1 cellular context compared by ENCODE assay signal in the genomic region with DNA sequence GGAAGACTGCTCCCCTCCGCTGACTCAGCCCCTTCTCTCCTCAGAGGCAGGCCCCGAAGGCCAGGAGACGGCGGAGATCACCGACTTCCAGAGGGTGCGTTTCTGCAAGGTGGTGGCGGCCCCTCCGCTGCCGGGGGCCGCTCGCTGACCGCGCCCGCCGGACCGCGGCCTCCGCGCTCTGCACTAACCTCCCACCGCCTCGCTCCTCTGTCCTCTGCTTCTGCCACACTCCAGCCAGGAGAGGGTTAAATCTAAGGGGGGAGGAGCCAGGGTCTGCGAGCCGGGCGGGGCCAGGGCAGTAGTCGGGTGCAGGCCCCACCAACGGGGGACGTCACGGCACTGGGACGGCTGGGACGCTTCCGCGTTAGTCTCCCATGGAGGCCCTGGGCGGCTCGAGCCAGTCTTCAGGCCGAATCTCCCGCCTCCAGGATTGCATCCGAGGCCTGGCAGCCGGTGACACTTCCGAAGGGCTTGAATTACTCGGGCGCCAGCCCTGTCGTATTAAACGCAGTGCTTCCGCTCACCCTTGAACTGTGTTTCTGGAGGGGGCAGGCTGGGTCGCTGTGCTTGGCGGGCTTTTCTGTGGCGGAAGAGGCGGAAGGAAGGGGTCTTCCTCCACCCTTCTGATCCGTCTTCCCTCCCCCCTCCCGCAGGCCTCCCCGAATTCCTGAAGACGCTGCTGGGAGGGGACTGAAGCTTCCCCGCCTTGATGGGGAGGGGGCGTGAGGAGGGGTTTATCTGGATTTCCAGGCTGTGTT.
TF ChIP-seq lines count a peak whose summit lies in the region.

No MANE protein-coding gene starts in this region.

TF ChIP-seq in K562, 482 proteins besides CTCF, POLR2A, EP300 and RAD21 (continued from another document and continues in another):
- TF ChIP-seq, protein P1, sequence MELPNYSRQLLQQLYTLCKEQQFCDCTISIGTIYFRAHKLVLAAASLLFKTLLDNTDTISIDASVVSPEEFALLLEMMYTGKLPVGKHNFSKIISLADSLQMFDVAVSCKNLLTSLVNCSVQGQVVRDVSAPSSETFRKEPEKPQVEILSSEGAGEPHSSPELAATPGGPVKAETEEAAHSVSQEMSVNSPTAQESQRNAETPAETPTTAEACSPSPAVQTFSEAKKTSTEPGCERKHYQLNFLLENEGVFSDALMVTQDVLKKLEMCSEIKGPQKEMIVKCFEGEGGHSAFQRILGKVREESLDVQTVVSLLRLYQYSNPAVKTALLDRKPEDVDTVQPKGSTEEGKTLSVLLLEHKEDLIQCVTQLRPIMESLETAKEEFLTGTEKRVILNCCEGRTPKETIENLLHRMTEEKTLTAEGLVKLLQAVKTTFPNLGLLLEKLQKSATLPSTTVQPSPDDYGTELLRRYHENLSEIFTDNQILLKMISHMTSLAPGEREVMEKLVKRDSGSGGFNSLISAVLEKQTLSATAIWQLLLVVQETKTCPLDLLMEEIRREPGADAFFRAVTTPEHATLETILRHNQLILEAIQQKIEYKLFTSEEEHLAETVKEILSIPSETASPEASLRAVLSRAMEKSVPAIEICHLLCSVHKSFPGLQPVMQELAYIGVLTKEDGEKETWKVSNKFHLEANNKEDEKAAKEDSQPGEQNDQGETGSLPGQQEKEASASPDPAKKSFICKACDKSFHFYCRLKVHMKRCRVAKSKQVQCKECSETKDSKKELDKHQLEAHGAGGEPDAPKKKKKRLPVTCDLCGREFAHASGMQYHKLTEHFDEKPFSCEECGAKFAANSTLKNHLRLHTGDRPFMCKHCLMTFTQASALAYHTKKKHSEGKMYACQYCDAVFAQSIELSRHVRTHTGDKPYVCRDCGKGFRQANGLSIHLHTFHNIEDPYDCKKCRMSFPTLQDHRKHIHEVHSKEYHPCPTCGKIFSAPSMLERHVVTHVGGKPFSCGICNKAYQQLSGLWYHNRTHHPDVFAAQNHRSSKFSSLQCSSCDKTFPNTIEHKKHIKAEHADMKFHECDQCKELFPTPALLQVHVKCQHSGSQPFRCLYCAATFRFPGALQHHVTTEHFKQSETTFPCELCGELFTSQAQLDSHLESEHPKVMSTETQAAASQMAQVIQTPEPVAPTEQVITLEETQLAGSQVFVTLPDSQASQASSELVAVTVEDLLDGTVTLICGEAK (IDR thresholded peaks at IDR 0.05) = no peak
- TF ChIP-seq, protein P1 (CRISPR knock-in tag; IDR thresholded peaks at IDR 0.05) = no peak
- TF ChIP-seq DACH1 (IDR thresholded peaks at IDR 0.05; ENCODE audit: partially characterized antibody) (no peak), SRSF1 (IDR thresholded peaks at IDR 0.05; ENCODE audit: low read depth, low read length) (no peak), E2F3 (CRISPR knock-in tag; IDR thresholded peaks at IDR 0.05) (peak; percentile 90), EZH2 (IDR thresholded peaks at IDR 0.05; ENCODE audit: borderline replicate concordance, low read depth, low read length) (no peak), ZFPM2 (CRISPR knock-in tag; IDR thresholded peaks at IDR 0.05) (no peak), KAT7 (CRISPR knock-in tag; IDR thresholded peaks at IDR 0.05; ENCODE audit: borderline replicate concordance) (peak; percentile 70; the same call in 1 of the 2 replicates), FOXA3 (CRISPR knock-in tag; conservative IDR thresholded peaks at IDR 0.05 in 1 of 2, IDR thresholded peaks at IDR 0.05 in 1 of 2) (0 out of 4 replicates have a peak, but pooled peaks of 1 of the 2 experiments have one; percentile 2), RFX5 (IDR thresholded peaks at IDR 0.05; ENCODE audit: low read depth, low read length) (no peak), ESRRA (IDR thresholded peaks at IDR 0.05; ENCODE audit: borderline replicate concordance, low read depth) (peak; percentile 23; the same call in 1 of the 2 replicates), CHD4 (IDR thresholded peaks at IDR 0.05; ENCODE audit: insufficient read depth, insufficient replicate concordance, low read depth, low read length, poor library complexity, severe bottlenecking) (no peak), SRF (CRISPR knock-in tag; IDR thresholded peaks at IDR 0.05) (peak in 1 of 2 experiments; percentile 7; a peak in 1 of 4 replicates), RBM15 (IDR thresholded peaks at IDR 0.05; ENCODE audit: insufficient read depth, low read length) (no peak), MTA1 (IDR thresholded peaks at IDR 0.05; ENCODE audit: borderline replicate concordance) (no peak), EWSR1 (IDR thresholded peaks at IDR 0.05; ENCODE audit: borderline replicate concordance, low read depth, partially characterized antibody) (no peak), PML (IDR thresholded peaks at IDR 0.05; ENCODE audit: low read length) (peak; percentile 52), POLR2AphosphoS5 (IDR thresholded peaks at IDR 0.05; ENCODE audit: control insufficient read depth, insufficient read depth, low read depth, low read length) (peak; percentile 66), HLTF (IDR thresholded peaks at IDR 0.05) (peak; percentile 45; the same call in 1 of the 2 replicates), C11orf30 (IDR thresholded peaks at IDR 0.05; ENCODE audit: low read depth) (peak; percentile 86), GTF2A2 (tag; IDR thresholded peaks at IDR 0.05) (no peak), DIDO1 (tag; IDR thresholded peaks at IDR 0.05; ENCODE audit: low read depth) (no peak), ZNF311 (CRISPR knock-in tag; IDR thresholded peaks at IDR 0.05) (no peak), SPI1 (IDR thresholded peaks at IDR 0.05; ENCODE audit: borderline replicate concordance, low read depth, low read length) (no peak), NR1H2 (CRISPR knock-in tag; IDR thresholded peaks at IDR 0.05) (0 out of 2 replicates have a peak, but pooled peaks have one; percentile 67), SRSF7 (optimal IDR thresholded peaks at IDR 0.05; ENCODE audit: low read depth, low read length) (no peak), MXI1 (IDR thresholded peaks at IDR 0.05; ENCODE audit: low read depth, low read length) (0 out of 2 replicates have a peak, but pooled peaks have one; percentile 27), PHTF2 (CRISPR knock-in tag; IDR thresholded peaks at IDR 0.05) (no peak), TBP (optimal IDR thresholded peaks at IDR 0.05; ENCODE audit: low read depth, low read length) (peak; percentile 85), ZBTB1 (CRISPR knock-in tag; IDR thresholded peaks at IDR 0.05; ENCODE audit: borderline replicate concordance, low read depth) (no peak; the same call in 1 of the 2 replicates), FOXJ2 (tag; IDR thresholded peaks at IDR 0.05) (peak; percentile 55; the same call in 1 of the 2 replicates), KDM5B (IDR thresholded peaks at IDR 0.05; ENCODE audit: insufficient replicate concordance, low read depth, low read length) (peak; percentile 76), ZNF134 (CRISPR knock-in tag; conservative IDR thresholded peaks at IDR 0.05) (no peak), PHF20 (IDR thresholded peaks at IDR 0.05; ENCODE audit: partially characterized antibody) (peak; percentile 57), ZFP30 (CRISPR knock-in tag; IDR thresholded peaks at IDR 0.05; ENCODE audit: borderline replicate concordance) (no peak), KLF13 (tag; IDR thresholded peaks at IDR 0.05; ENCODE audit: borderline replicate concordance, low read depth) (0 out of 2 replicates have a peak, but pooled peaks have one; percentile 12)
- TF ChIP-seq, protein P2, sequence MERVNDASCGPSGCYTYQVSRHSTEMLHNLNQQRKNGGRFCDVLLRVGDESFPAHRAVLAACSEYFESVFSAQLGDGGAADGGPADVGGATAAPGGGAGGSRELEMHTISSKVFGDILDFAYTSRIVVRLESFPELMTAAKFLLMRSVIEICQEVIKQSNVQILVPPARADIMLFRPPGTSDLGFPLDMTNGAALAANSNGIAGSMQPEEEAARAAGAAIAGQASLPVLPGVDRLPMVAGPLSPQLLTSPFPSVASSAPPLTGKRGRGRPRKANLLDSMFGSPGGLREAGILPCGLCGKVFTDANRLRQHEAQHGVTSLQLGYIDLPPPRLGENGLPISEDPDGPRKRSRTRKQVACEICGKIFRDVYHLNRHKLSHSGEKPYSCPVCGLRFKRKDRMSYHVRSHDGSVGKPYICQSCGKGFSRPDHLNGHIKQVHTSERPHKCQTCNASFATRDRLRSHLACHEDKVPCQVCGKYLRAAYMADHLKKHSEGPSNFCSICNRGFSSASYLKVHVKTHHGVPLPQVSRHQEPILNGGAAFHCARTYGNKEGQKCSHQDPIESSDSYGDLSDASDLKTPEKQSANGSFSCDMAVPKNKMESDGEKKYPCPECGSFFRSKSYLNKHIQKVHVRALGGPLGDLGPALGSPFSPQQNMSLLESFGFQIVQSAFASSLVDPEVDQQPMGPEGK (CRISPR knock-in tag; IDR thresholded peaks at IDR 0.05; ENCODE audit: borderline replicate concordance) = peak; percentile 59; the same call in 1 of the 2 replicates
- TF ChIP-seq, protein P3, sequence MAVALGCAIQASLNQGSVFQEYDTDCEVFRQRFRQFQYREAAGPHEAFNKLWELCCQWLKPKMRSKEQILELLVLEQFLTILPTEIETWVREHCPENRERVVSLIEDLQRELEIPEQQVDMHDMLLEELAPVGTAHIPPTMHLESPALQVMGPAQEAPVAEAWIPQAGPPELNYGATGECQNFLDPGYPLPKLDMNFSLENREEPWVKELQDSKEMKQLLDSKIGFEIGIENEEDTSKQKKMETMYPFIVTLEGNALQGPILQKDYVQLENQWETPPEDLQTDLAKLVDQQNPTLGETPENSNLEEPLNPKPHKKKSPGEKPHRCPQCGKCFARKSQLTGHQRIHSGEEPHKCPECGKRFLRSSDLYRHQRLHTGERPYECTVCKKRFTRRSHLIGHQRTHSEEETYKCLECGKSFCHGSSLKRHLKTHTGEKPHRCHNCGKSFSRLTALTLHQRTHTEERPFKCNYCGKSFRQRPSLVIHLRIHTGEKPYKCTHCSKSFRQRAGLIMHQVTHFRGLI (CRISPR knock-in tag; IDR thresholded peaks at IDR 0.05) = no peak
- TF ChIP-seq, protein P4, sequence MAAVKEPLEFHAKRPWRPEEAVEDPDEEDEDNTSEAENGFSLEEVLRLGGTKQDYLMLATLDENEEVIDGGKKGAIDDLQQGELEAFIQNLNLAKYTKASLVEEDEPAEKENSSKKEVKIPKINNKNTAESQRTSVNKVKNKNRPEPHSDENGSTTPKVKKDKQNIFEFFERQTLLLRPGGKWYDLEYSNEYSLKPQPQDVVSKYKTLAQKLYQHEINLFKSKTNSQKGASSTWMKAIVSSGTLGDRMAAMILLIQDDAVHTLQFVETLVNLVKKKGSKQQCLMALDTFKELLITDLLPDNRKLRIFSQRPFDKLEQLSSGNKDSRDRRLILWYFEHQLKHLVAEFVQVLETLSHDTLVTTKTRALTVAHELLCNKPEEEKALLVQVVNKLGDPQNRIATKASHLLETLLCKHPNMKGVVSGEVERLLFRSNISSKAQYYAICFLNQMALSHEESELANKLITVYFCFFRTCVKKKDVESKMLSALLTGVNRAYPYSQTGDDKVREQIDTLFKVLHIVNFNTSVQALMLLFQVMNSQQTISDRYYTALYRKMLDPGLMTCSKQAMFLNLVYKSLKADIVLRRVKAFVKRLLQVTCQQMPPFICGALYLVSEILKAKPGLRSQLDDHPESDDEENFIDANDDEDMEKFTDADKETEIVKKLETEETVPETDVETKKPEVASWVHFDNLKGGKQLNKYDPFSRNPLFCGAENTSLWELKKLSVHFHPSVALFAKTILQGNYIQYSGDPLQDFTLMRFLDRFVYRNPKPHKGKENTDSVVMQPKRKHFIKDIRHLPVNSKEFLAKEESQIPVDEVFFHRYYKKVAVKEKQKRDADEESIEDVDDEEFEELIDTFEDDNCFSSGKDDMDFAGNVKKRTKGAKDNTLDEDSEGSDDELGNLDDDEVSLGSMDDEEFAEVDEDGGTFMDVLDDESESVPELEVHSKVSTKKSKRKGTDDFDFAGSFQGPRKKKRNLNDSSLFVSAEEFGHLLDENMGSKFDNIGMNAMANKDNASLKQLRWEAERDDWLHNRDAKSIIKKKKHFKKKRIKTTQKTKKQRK (IDR thresholded peaks at IDR 0.05; ENCODE audit: borderline replicate concordance, low read depth, low read length) = no peak
- TF ChIP-seq, protein P5, sequence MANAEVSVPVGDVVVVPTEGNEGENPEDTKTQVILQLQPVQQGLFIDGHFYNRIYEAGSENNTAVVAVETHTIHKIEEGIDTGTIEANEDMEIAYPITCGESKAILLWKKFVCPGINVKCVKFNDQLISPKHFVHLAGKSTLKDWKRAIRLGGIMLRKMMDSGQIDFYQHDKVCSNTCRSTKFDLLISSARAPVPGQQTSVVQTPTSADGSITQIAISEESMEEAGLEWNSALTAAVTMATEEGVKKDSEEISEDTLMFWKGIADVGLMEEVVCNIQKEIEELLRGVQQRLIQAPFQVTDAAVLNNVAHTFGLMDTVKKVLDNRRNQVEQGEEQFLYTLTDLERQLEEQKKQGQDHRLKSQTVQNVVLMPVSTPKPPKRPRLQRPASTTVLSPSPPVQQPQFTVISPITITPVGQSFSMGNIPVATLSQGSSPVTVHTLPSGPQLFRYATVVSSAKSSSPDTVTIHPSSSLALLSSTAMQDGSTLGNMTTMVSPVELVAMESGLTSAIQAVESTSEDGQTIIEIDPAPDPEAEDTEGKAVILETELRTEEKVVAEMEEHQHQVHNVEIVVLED (CRISPR knock-in tag; IDR thresholded peaks at IDR 0.05) = peak; percentile 19
- TF ChIP-seq, protein P6, sequence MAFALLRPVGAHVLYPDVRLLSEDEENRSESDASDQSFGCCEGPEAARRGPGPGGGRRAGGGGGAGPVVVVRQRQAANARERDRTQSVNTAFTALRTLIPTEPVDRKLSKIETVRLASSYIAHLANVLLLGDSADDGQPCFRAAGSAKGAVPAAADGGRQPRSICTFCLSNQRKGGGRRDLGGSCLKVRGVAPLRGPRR (CRISPR knock-in tag; IDR thresholded peaks at IDR 0.05) = no peak
